Comparison of ENCODE assay signal across 18 cellular contexts in genomic region chr3:9229886-9230285, GRCh38. TPM values are rescaled to one million over a fixed set of nuclear protein-coding genes. Genes with fewer than 3 reads are reported as not detected.
DNase-seq lines count a peak whose midpoint lies in the region; ATAC-seq and TF ChIP-seq lines count a peak whose summit lies in the region.
"Had no signal": no experiment of that assay in that cellular context is flagged by ENCODE, and none has a peak within 500 bp of the region (broad histone marks: within the 10 kb centered on the region; RNA-seq: fewer than 3 reads in every experiment).

No MANE protein-coding gene starts in this region.

- H2AFZ ChIP-seq in neural progenitor cell (replicated peaks): no peak overlapping the region

- H3K27me3 Mint-ChIP-seq in activated CD4-positive, alpha-beta T cell treated with anti-CD3 and anti-CD28 coated beads, Interleukin-2, amount 10 ng/mL, durations not matched to agents 7 days and 5 days: no peaks in the 10 kb centered on the region
- peaks cover 3% of the 10 kb centered on the region for H3K27me3 Mint-ChIP-seq in neural progenitor cell (ENCODE audit: insufficient read depth, low read depth)

- H3K4me3 Mint-ChIP-seq in activated CD4-positive, alpha-beta T cell treated with anti-CD3 and anti-CD28 coated beads, Interleukin-2, amount 10 ng/mL, durations not matched to agents 7 days and 5 days: no peak overlapping the region
- H3K4me3 Mint-ChIP-seq in neural progenitor cell: peak overlapping the region; percentile 4
- H3K4me3 Mint-ChIP-seq: CD8-positive, alpha-beta memory T cell had no signal

- H3K9me3 Mint-ChIP-seq in activated CD4-positive, alpha-beta T cell treated with anti-CD3 and anti-CD28 coated beads, Interleukin-2, amount 10 ng/mL, durations not matched to agents 7 days and 5 days: no peaks in the 10 kb centered on the region
- no peaks in the 10 kb centered on the region for H3K9me3 Mint-ChIP-seq in neural progenitor cell
- H3K9me3 Mint-ChIP-seq: CD8-positive, alpha-beta memory T cell had no signal

- H3K27ac Mint-ChIP-seq in activated CD4-positive, alpha-beta T cell treated with anti-CD3 and anti-CD28 coated beads, Interleukin-2, amount 10 ng/mL, durations not matched to agents 7 days and 5 days: peak overlapping the region; percentile 4
- H3K27ac Mint-ChIP-seq in neural progenitor cell: peak overlapping the region; percentile 95

- peaks cover 26% of the 10 kb centered on the region for H3K79me2 ChIP-seq in neural progenitor cell (ENCODE audit: low read depth)

- no peak for DNase-seq in activated CD4-positive, alpha-beta T cell treated with anti-CD3 and anti-CD28 coated beads, Interleukin-2, amount 10 ng/mL, durations not matched to agents 7 days and 5 days
- no peak for DNase-seq in activated CD4-positive, alpha-beta T cell treated with anti-CD3 and anti-CD28 coated beads, Interleukin-2, amount 50 U/mL, for 1 hour
- DNase-seq in mesenteric fat pad (ENCODE audit: low spot score): peak; percentile 49
- no peak for DNase-seq in neural progenitor cell (ENCODE audit: low spot score)
- DNase-seq in AG08396 (ENCODE audit: low spot score): no peak
- DNase-seq in NCI-H1417 treated with DMSO at 0.1 percent for 48 hours (lab: John Stamatoyannopoulos, UW): no peak
- DNase-seq: AML-193; Caco-2; CD8-positive, alpha-beta memory T cell; DMS53; GF-D8; HCEC 1CT; IMR-90 had no signal

- H3K27ac ChIP-seq in neural progenitor cell: no peak overlapping the region
- H3K27ac ChIP-seq: 22Rv1, BLaER1, HL-60 had no signal

- H3K4me2 ChIP-seq in neural progenitor cell: no peak overlapping the region
- H3K4me2 ChIP-seq: BLaER1 had no signal

- H3K27me3 ChIP-seq in neural progenitor cell: no peaks in the 10 kb centered on the region
- H3K27me3 ChIP-seq: BLaER1 had no signal

- no peak overlapping the region for H3K4me3 ChIP-seq in neural progenitor cell
- H3K4me3 ChIP-seq: BLaER1 had no signal

- H3K4me1 ChIP-seq in neural progenitor cell: peaks cover 49% of the 10 kb centered on the region
- H3K4me1 ChIP-seq: Caco-2 had no signal

- H3K36me3 Mint-ChIP-seq in activated CD4-positive, alpha-beta T cell treated with anti-CD3 and anti-CD28 coated beads, Interleukin-2, amount 10 ng/mL, durations not matched to agents 7 days and 5 days (ENCODE audit: low read depth): no peaks in the 10 kb centered on the region
- peaks cover 12% of the 10 kb centered on the region for H3K36me3 Mint-ChIP-seq in neural progenitor cell
- H3K36me3 Mint-ChIP-seq: CD8-positive, alpha-beta memory T cell had no signal

- H4K20me1 ChIP-seq in neural progenitor cell (ENCODE audit: low read depth): peaks cover 59% of the 10 kb centered on the region
- H4K20me1 ChIP-seq: BLaER1 had no signal

- no peaks in the 10 kb centered on the region for H3K9me3 ChIP-seq in neural progenitor cell (ENCODE audit: low read depth)
- H3K9me3 ChIP-seq: BLaER1, Caco-2 had no signal

- ATAC-seq in HG03095 (IDR thresholded peaks at IDR 0.05; ENCODE audit: unreplicated experiment) (no peak), GM21528 (IDR thresholded peaks at IDR 0.05; ENCODE audit: low FRiP score, unreplicated experiment) (no peak)

- H3K4me1 Mint-ChIP-seq in activated CD4-positive, alpha-beta T cell treated with anti-CD3 and anti-CD28 coated beads, Interleukin-2, amount 10 ng/mL, durations not matched to agents 7 days and 5 days: peaks cover 5% of the 10 kb centered on the region
- peaks cover 87% of the 10 kb centered on the region for H3K4me1 Mint-ChIP-seq in neural progenitor cell
- H3K4me1 Mint-ChIP-seq: CD8-positive, alpha-beta memory T cell had no signal

- no peak for TF ChIP-seq CTCF in neural progenitor cell (IDR thresholded peaks at IDR 0.05)

- no peak overlapping the region for H3K9ac ChIP-seq in neural progenitor cell
- H3K9ac ChIP-seq: BLaER1 had no signal

- H3K36me3 ChIP-seq in neural progenitor cell: no peaks in the 10 kb centered on the region
- H3K36me3 ChIP-seq: BLaER1 had no signal

- POLR2A ChIA-PET in activated CD4-positive, alpha-beta T cell treated with anti-CD3 and anti-CD28 coated beads, Interleukin-2, amount 10 ng/mL, durations not matched to agents 7 days and 5 days (lab: Charles Lee): no interaction called here

- CTCF ChIA-PET in activated CD4-positive, alpha-beta T cell treated with anti-CD3 and anti-CD28 coated beads, Interleukin-2, amount 10 ng/mL, durations not matched to agents 7 days and 5 days (lab: Charles Lee): no interaction called here

- peaks cover 25% of the 10 kb centered on the region for H3F3A ChIP-seq in neural progenitor cell (ENCODE audit: low read depth)

RNA-seq across cellular contexts. Expression of gene SRGAP3, which starts 19.6 kb away (rescaled TPM):
- total RNA-seq in activated CD4-positive, alpha-beta T cell treated with anti-CD3 and anti-CD28 coated beads, Interleukin-2, amount 10 ng/mL, durations not matched to agents 7 days and 5 days: 1 to 10 TPM; 3.2 to 4.0 TPM
- total RNA-seq in mesenteric fat pad: 2.7 TPM
- total RNA-seq in neural progenitor cell (ENCODE audit: low replicate concordance): 35.7 and 59.3 TPM in 2 replicates
